15 cellular contexts compared by ENCODE assay signal in genomic region chr7:51589111-51589510, GRCh38.
"Had no signal": no experiment of that assay in that cellular context is flagged by ENCODE, and none has a peak within 500 bp of the region (broad histone marks: within the 10 kb centered on the region; RNA-seq: fewer than 3 reads in every experiment).

No MANE protein-coding gene starts in this region.

- DNase-seq: activated CD4-positive, alpha-beta T cell treated with anti-CD3 and anti-CD28 coated beads, Interleukin-2, amount 50 U/mL, for 1 hour; activated CD4-positive, CD25-positive, alpha-beta regulatory T cell treated with anti-CD3 and anti-CD28 coated beads, Interleukin-2, amount 50 U/mL, for 72 hours; activated effector memory CD4-positive, alpha-beta T cell treated with anti-CD3 and anti-CD28 coated beads, Interleukin-2, amount 50 U/mL, for 16 hours; activated T-cell treated with anti-CD3 and anti-CD28 coated beads, Interleukin-2, amount 50 U/mL, for 72 hours; cerebellar nuclear complex; effector CD4-positive, alpha-beta T cell; left ventricle myocardium superior; nephron progenitor cell; occipital lobe; retina; spleen; stimulated activated naive B cell treated with anti-CD40 and anti-IgM and Interleukin-4, amounts not matched to agents 10 μg/mL and 1 μg/mL and 100 μg/mL, for 72 hours; upper lobe of right lung had no signal

- H3K4me3 ChIP-seq: ascending aorta, spleen, thoracic aorta, upper lobe of right lung had no signal

- ATAC-seq: activated T-cell treated with anti-CD3 and anti-CD28 coated beads, Interleukin-2, amount 50 U/mL, for 72 hours; left ventricle myocardium superior; stimulated activated naive B cell treated with anti-CD40 and anti-IgM and Interleukin-4, amounts not matched to agents 10 μg/mL and 1 μg/mL and 100 μg/mL, for 72 hours; upper lobe of right lung had no signal
